ENCODE assay signal across 12 cellular contexts in genomic region chr4:150582881-150583286, GRCh38. TPM values are rescaled to one million over a fixed set of nuclear protein-coding genes. Genes with fewer than 3 reads are reported as not detected.
DNase-seq lines count a peak whose midpoint lies in the region; ATAC-seq, FAIRE-seq and TF ChIP-seq lines count a peak whose summit lies in the region.
"Had no signal": no experiment of that assay in that cellular context is flagged by ENCODE, and none has a peak within 500 bp of the region (broad histone marks: within the 10 kb centered on the region; RNA-seq: fewer than 3 reads in every experiment).

No MANE protein-coding gene starts in this region.

- H3K27me3 ChIP-seq in endothelial cell of umbilical vein (ENCODE audit: control insufficient read depth in 2 of 2, insufficient read depth in 2 of 2, low read length in 2 of 2) (no peaks in the 10 kb centered on the region), lower lobe of right lung (ENCODE audit: low read depth) (no peaks in the 10 kb centered on the region), subcutaneous abdominal adipose tissue (ENCODE audit: control insufficient read depth in 5 of 5, insufficient read depth in 4 of 5, low read length in 5 of 5) (peaks cover 0 to 8% (median 3%) of the 10 kb centered on the region in 5 donors)

- TF ChIP-seq POLR2A in endothelial cell of umbilical vein (IDR thresholded peaks at IDR 0.05; ENCODE audit: low read depth, low read length): no peak

- H4K20me1 ChIP-seq in endothelial cell of umbilical vein (replicated peaks; ENCODE audit: control insufficient read depth, extremely low read depth, insufficient read depth, low read length): no peaks in the 10 kb centered on the region

- POLR2A ChIA-PET in endothelial cell of umbilical vein (lab: Charles Lee): no interaction called here

- H3K4me2 ChIP-seq in endothelial cell of umbilical vein (ENCODE audit: insufficient read depth, low read length): peak overlapping the region; percentile 6

- DNase-seq in HuH-7.5 (ENCODE audit: low spot score) (peak; percentile 22), endothelial cell of umbilical vein (ENCODE audit: low read depth, low spot score) (no peak), lower lobe of right lung (no peak), ACHN (no peak), DMS 273 treated with DMSO at 0.1 percent for 48 hours (lab: John Stamatoyannopoulos, UW) (no peak)
- DNase-seq: cortex of kidney, GOT3 had no signal

- no TSS peak for BruUV-seq in endothelial cell of umbilical vein (replicated peaks; lab: Mats Ljungman, UMichigan)

- in situ Hi-C loops in ACHN (cut with HindIII; ENCODE audit: low pct_ligation_motif_present, low pct_unique_long_range_greater_than_20kb, low sequenced_read_pairs): no loop called here

- ATAC-seq in lower lobe of right lung (no peak), HG03045 (IDR thresholded peaks at IDR 0.05; ENCODE audit: unreplicated experiment) (no peak), HG02623 (IDR thresholded peaks at IDR 0.05; ENCODE audit: unreplicated experiment) (no peak)

- H3K27ac ChIP-seq in endothelial cell of umbilical vein (ENCODE audit: insufficient read depth, low read depth, low read length) (no peak overlapping the region), lower lobe of right lung (no peak overlapping the region), subcutaneous abdominal adipose tissue (ENCODE audit: low read depth, low read length) (peak overlapping the region; percentile 6)
- H3K27ac ChIP-seq: SK-N-MC had no signal

- H3K4me1 ChIP-seq in endothelial cell of umbilical vein (ENCODE audit: control insufficient read depth, extremely low read depth, insufficient read depth, low read length) (no peaks in the 10 kb centered on the region), lower lobe of right lung (no peaks in the 10 kb centered on the region), subcutaneous abdominal adipose tissue (ENCODE audit: control insufficient read depth in 5 of 5, insufficient read depth in 5 of 5, low read length in 5 of 5) (peaks cover 0 to 15% (median 13%) of the 10 kb centered on the region in 5 donors)

- H3K4me3 ChIP-seq in endothelial cell of umbilical vein (replicated peaks in 1 of 3; ENCODE audit: insufficient read depth in 1 of 3, low read depth in 1 of 3, low read length in 3 of 3) (peak overlapping the region in 2 of 3 experiments; percentile 20 to 42), lower lobe of right lung (peak overlapping the region; percentile 45), subcutaneous abdominal adipose tissue (ENCODE audit: low read depth in 1 of 5, low read length in 5 of 5) (peak overlapping the region; percentile 48 to 76 (median 70))
- H3K4me3 ChIP-seq: SK-N-MC had no signal

- H3K36me3 ChIP-seq in endothelial cell of umbilical vein (ENCODE audit: control insufficient read depth in 2 of 2, extremely low read depth in 1 of 2, insufficient read depth in 2 of 2, low read length in 2 of 2) (no peaks in the 10 kb centered on the region), lower lobe of right lung (no peaks in the 10 kb centered on the region), subcutaneous abdominal adipose tissue (ENCODE audit: control insufficient read depth in 5 of 5, insufficient read depth in 5 of 5, low read length in 5 of 5) (peaks cover 0 to 11% (median 2%) of the 10 kb centered on the region in 5 donors)

- dilution Hi-C loops in endothelial cell of umbilical vein (cut with MboI; ENCODE audit: extremely low pct_ligation_motif_present, low sequenced_read_pairs): no loop called here

- FAIRE-seq in endothelial cell of umbilical vein (lab: Jason Lieb, UNC): no peak

- CTCF ChIA-PET in endothelial cell of umbilical vein (lab: Charles Lee): interaction anchor here (1.6 kb wide), 1 partner anchor 11 kb away, joined by 4 read pairs; no protein-coding TSS in a partner anchor

- H3K9ac ChIP-seq in endothelial cell of umbilical vein (replicated peaks; ENCODE audit: extremely low read depth, insufficient read depth, low read length): no peak overlapping the region
- H3K9ac ChIP-seq in subcutaneous abdominal adipose tissue (ENCODE audit: low read length in 5 of 5): peak overlapping the region in 3 of 5 donors; percentile 7 to 37 (median 13)

- H3K79me2 ChIP-seq in endothelial cell of umbilical vein (ENCODE audit: control insufficient read depth, insufficient read depth, low read length): no peaks in the 10 kb centered on the region

- H3K9me1 ChIP-seq in endothelial cell of umbilical vein (replicated peaks; ENCODE audit: control insufficient read depth, extremely low read depth, insufficient read depth, low read length): no peaks in the 10 kb centered on the region

- TF ChIP-seq CTCF in endothelial cell of umbilical vein (IDR thresholded peaks at IDR 0.05; ENCODE audit: extremely low read depth in 1 of 2, insufficient read depth in 1 of 2, low read depth in 1 of 2, low read length in 2 of 2) (no peak), lower lobe of right lung (IDR thresholded peaks at IDR 0.05) (no peak)

- intact Hi-C loops in endothelial cell of umbilical vein (cut with micrococcal nuclease) (loop anchor here (5.0 kb wide), 2 partner anchors 276 to 586 kb away; no protein-coding TSS in a partner anchor), lower lobe of right lung (cut with DNase I) (no loop called here)

- no peaks in the 10 kb centered on the region for H3K9me3 ChIP-seq in endothelial cell of umbilical vein (replicated peaks; ENCODE audit: control insufficient read depth, insufficient read depth, low read length)
- no peaks in the 10 kb centered on the region for H3K9me3 ChIP-seq in lower lobe of right lung
- H3K9me3 ChIP-seq in subcutaneous abdominal adipose tissue (ENCODE audit: control insufficient read depth in 5 of 5, low read length in 5 of 5): peaks cover 0 to 12% (median 8%) of the 10 kb centered on the region in 5 donors

- peak overlapping the region; percentile 12 for H2AFZ ChIP-seq in endothelial cell of umbilical vein (ENCODE audit: low read depth, low read length)

TF ChIP-seq in endothelial cell of umbilical vein, 7 proteins besides CTCF, POLR2A, EP300 and RAD21:
- TF ChIP-seq GATA2 (IDR thresholded peaks at IDR 0.05; ENCODE audit: insufficient read depth, insufficient read length, low read depth, low read length) (no peak), MAX (IDR thresholded peaks at IDR 0.05; ENCODE audit: insufficient read depth, insufficient read length) (no peak), MYC (IDR thresholded peaks at IDR 0.05; ENCODE audit: low read depth, low read length) (no peak), EZH2 (IDR thresholded peaks at IDR 0.05; ENCODE audit: borderline replicate concordance, low read depth, low read length, severe bottlenecking) (no peak), JUN (IDR thresholded peaks at IDR 0.05; ENCODE audit: borderline replicate concordance, insufficient read depth, insufficient read length, low read depth) (no peak), FOS (IDR thresholded peaks at IDR 0.05; ENCODE audit: borderline replicate concordance, insufficient read depth, low read length) (no peak), POLR2AphosphoS5 (IDR thresholded peaks at IDR 0.05; ENCODE audit: insufficient read depth, low read depth, low read length) (no peak)

RNA-seq across cellular contexts. Expression of gene MAB21L2, which starts 0.9 kb away (rescaled TPM):
- total RNA-seq in endothelial cell of umbilical vein (not detected in 2 replicates), lower lobe of right lung (not detected)
- polyA plus RNA-seq in endothelial cell of umbilical vein: not detected in 2 replicates
- polyA plus RNA-seq in endothelial cell of umbilical vein (2011; cell fraction: cytosol; rRNA removed): 0.01 TPM in 1 of 2 replicates, not detected in the other
- not detected in 2 replicates for polyA plus RNA-seq in endothelial cell of umbilical vein (2011; cell fraction: nucleus; rRNA removed)
- 0.27 and 0.29 TPM in 2 replicates for polyA plus RNA-seq in endothelial cell of umbilical vein (2012)
- polyA minus RNA-seq in endothelial cell of umbilical vein: not detected in 2 replicates
- polyA minus RNA-seq in endothelial cell of umbilical vein (2011; cell fraction: cytosol; rRNA and poly(A)+ RNA removed): not detected
- not detected in 2 replicates for polyA minus RNA-seq in endothelial cell of umbilical vein (2011; cell fraction: nucleus; rRNA and poly(A)+ RNA removed)
- total RNA-seq: temporal lobe had no signal
